Comparison of ENCODE assay signal across 8 cellular contexts in the genomic region with DNA sequence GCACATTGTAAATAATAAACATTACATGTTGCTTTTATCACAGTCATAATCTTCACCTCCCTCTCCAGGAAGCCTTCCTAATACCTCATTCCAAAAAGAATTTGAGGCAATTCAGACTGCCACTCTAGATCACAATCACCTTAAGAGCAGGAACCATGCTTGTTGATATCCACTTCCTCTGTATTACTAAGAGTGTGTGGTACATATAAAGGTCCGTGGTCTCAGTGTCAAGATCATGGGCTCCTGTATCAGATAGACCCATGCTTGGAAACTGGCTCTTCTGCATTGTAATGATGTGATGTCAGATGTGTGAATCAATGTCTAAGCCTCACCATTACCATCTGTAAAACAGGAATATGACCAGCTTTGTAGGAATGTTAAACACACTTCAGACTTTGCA.
"Had no signal": no experiment of that assay in that cellular context is flagged by ENCODE, and none has a peak within 500 bp of the region (broad histone marks: within the 10 kb centered on the region; RNA-seq: fewer than 3 reads in every experiment).

No MANE protein-coding gene starts in this region.

- DNase-seq: H9, HCEC 1CT, IMR-90 had no signal

- H2AFZ ChIP-seq: GM23338 had no signal

- H3K4me2 ChIP-seq: GM23338 had no signal

- FAIRE-seq: H1, H54, HTR-8/SVneo, K562 had no signal

- ATAC-seq: GM23338, K562 had no signal

- H3K4me3 ChIP-seq: GM23338, K562 had no signal
